21 cellular contexts compared by ENCODE assay signal in genomic region chr3:63727248-63727647, GRCh38.
"Had no signal": no experiment of that assay in that cellular context is flagged by ENCODE, and none has a peak within 500 bp of the region (broad histone marks: within the 10 kb centered on the region; RNA-seq: fewer than 3 reads in every experiment).

No MANE protein-coding gene starts in this region.

- H3K27ac Mint-ChIP-seq: activated CD8-positive, alpha-beta T cell treated with anti-CD3 and anti-CD28 coated beads for 36 hours; activated naive CD8-positive, alpha-beta T cell treated with anti-CD3 and anti-CD28 coated beads, Interleukin-2, amount 10 ng/mL, durations not matched to agents 7 days and 5 days; brain; T-helper 1 cell treated with Interleukin-12 subunit alpha and Interleukin-12 subunit beta and Interleukin-4 antibody, amounts not matched to agents 30 μg/mL and 1 μg/mL, for 36 hours had no signal

- H3K36me3 Mint-ChIP-seq: activated naive CD8-positive, alpha-beta T cell treated with anti-CD3 and anti-CD28 coated beads, Interleukin-2, amount 10 ng/mL, durations not matched to agents 7 days and 5 days; brain had no signal

- DNase-seq: activated CD4-positive, alpha-beta T cell treated with anti-CD3 and anti-CD28 coated beads for 4 hours; activated CD8-positive, alpha-beta memory T cell treated with anti-CD3 and anti-CD28 coated beads, Interleukin-2, amount 50 U/mL, for 48 hours; activated CD8-positive, alpha-beta T cell treated with anti-CD3 and anti-CD28 coated beads for 36 hours; activated naive CD4-positive, alpha-beta T cell treated with anti-CD3 and anti-CD28 coated beads, Interleukin-2, amount 50 U/mL, for 16 hours; activated naive CD8-positive, alpha-beta T cell treated with anti-CD3 and anti-CD28 coated beads, Interleukin-2, amount 10 ng/mL, durations not matched to agents 7 days and 5 days; activated T-cell treated with anti-CD3 and anti-CD28 coated beads, Interleukin-2, amount 50 U/mL, for 1 hour; adrenal gland; Kasumi-1; KBM-7; NCI-H1105 treated with DMSO at 0.1 percent for 48 hours; NCI-H1436 treated with DMSO at 0.1 percent for 48 hours; NCI-H187; NCI-H2081 treated with DMSO at 0.1 percent for 48 hours; NCI-H446; NCI-H524; PC-3; SHP77 treated with DMSO at 0.1 percent for 48 hours had no signal

- H3K9me3 Mint-ChIP-seq: activated naive CD8-positive, alpha-beta T cell treated with anti-CD3 and anti-CD28 coated beads, Interleukin-2, amount 10 ng/mL, durations not matched to agents 7 days and 5 days; T-helper 1 cell treated with Interleukin-12 subunit alpha and Interleukin-12 subunit beta and Interleukin-4 antibody, amounts not matched to agents 30 μg/mL and 1 μg/mL, for 36 hours had no signal

- H3K4me1 Mint-ChIP-seq: activated naive CD8-positive, alpha-beta T cell treated with anti-CD3 and anti-CD28 coated beads, Interleukin-2, amount 10 ng/mL, durations not matched to agents 7 days and 5 days; brain had no signal

- H3K4me3 Mint-ChIP-seq: activated CD8-positive, alpha-beta T cell treated with anti-CD3 and anti-CD28 coated beads for 36 hours; activated naive CD8-positive, alpha-beta T cell treated with anti-CD3 and anti-CD28 coated beads, Interleukin-2, amount 10 ng/mL, durations not matched to agents 7 days and 5 days; brain; T-helper 1 cell treated with Interleukin-12 subunit alpha and Interleukin-12 subunit beta and Interleukin-4 antibody, amounts not matched to agents 30 μg/mL and 1 μg/mL, for 36 hours had no signal

- ATAC-seq: activated CD4-positive, CD25-positive, alpha-beta regulatory T cell treated with anti-CD3 and anti-CD28 coated beads, Interleukin-2, amount 50 U/mL, for 24 hours; activated CD8-positive, alpha-beta T cell treated with anti-CD3 and anti-CD28 coated beads for 36 hours; PC-3 had no signal

- H3K4me3 ChIP-seq: adrenal gland, ascending aorta had no signal
